In genomic region chr1:903721-904270, GRCh38 we compare ENCODE assay signal across 9 cellular contexts. TPM values are rescaled to one million over a fixed set of nuclear protein-coding genes. Genes with fewer than 3 reads are reported as not detected.
DNase-seq lines count a peak whose midpoint lies in the region; ATAC-seq and TF ChIP-seq lines count a peak whose summit lies in the region.
"Had no signal": no experiment of that assay in that cellular context is flagged by ENCODE, and none has a peak within 500 bp of the region (broad histone marks: within the 10 kb centered on the region; RNA-seq: fewer than 3 reads in every experiment).

No MANE protein-coding gene starts in this region.

- H3K36me3 ChIP-seq in endodermal cell (ENCODE audit: control insufficient read depth, insufficient read depth, low read length): no peaks in the 10 kb centered on the region

- peak; percentile 8 for DNase-seq in AG08396 (ENCODE audit: low spot score)
- no peak for DNase-seq in LNCaP clone FGC (ENCODE audit: low read depth)
- peak; percentile 57 for DNase-seq in endodermal cell
- peak in 1 of 10 donors; percentile 20 for DNase-seq in naive thymus-derived CD8-positive, alpha-beta T cell
- no peak for DNase-seq in DMS79 treated with DMSO at 0.1 percent for 48 hours (lab: John Stamatoyannopoulos, UW)
- DNase-seq: NCI-H524 treated with DMSO at 0.1 percent for 48 hours had no signal

- TF ChIP-seq CTCF in LNCaP clone FGC (IDR thresholded peaks at IDR 0.05; ENCODE audit: control insufficient read depth, extremely low read depth, insufficient read depth): no peak
- TF ChIP-seq CTCF in endodermal cell (conservative IDR thresholded peaks at IDR 0.05): no peak

- peaks cover 67% of the 10 kb centered on the region for H3K27me3 Mint-ChIP-seq in endodermal cell (ENCODE audit: insufficient read depth)
- peaks cover 6 to 54% (median 23%) of the 10 kb centered on the region in 5 donors for H3K27me3 Mint-ChIP-seq in naive thymus-derived CD8-positive, alpha-beta T cell

- no peaks in the 10 kb centered on the region for H3K9me3 ChIP-seq in endodermal cell (ENCODE audit: control insufficient read depth, low read length)

- no peak for ATAC-seq in naive thymus-derived CD8-positive, alpha-beta T cell
- ATAC-seq in HG03460 (IDR thresholded peaks at IDR 0.05; ENCODE audit: unreplicated experiment): no peak
- ATAC-seq in GM21529 (IDR thresholded peaks at IDR 0.05; ENCODE audit: unreplicated experiment): no peak
- ATAC-seq in GM21423 (IDR thresholded peaks at IDR 0.05; ENCODE audit: unreplicated experiment): no peak

- no peaks in the 10 kb centered on the region for H3K4me1 ChIP-seq in endodermal cell (ENCODE audit: control insufficient read depth, insufficient read depth, low read length)

- WGBS in endodermal cell (ENCODE audit: insufficient coverage in 1 of 2, insufficient read length in 1 of 2), 2 experiments: 86% methylated on average over 5 to 21 of the region's 21 CpGs

- H3K27me3 ChIP-seq in endodermal cell (ENCODE audit: control insufficient read depth, insufficient read depth, low read length, poor library complexity, severe bottlenecking): peaks cover 33% of the 10 kb centered on the region

- H3K36me3 Mint-ChIP-seq in endodermal cell (ENCODE audit: low read depth): peaks cover 5% of the 10 kb centered on the region
- H3K36me3 Mint-ChIP-seq in naive thymus-derived CD8-positive, alpha-beta T cell: peaks cover 0 to under 1% (median 0%) of the 10 kb centered on the region in 3 donors

- peak overlapping the region; percentile 51 for H3K4me3 ChIP-seq in LNCaP clone FGC (ENCODE audit: low read depth, low read length)
- no peak overlapping the region for H3K4me3 ChIP-seq in endodermal cell (ENCODE audit: low read length)

- POLR2A ChIA-PET in naive thymus-derived CD8-positive, alpha-beta T cell (lab: Charles Lee): interaction anchor here (1.7 to 2.0 kb wide), 2 partner anchors 17 to 55 kb away, joined by 4 to 6 read pairs; partner anchors contain the start of gene NOC2L

- no peak overlapping the region for H3K27ac ChIP-seq in endodermal cell (ENCODE audit: low read depth, low read length)

- peak overlapping the region; percentile 70 for H3K4me3 Mint-ChIP-seq in endodermal cell
- peak overlapping the region in 8 of 10 donors; percentile 33 to 80 (median 59) for H3K4me3 Mint-ChIP-seq in naive thymus-derived CD8-positive, alpha-beta T cell

- H3K9ac ChIP-seq in endodermal cell (ENCODE audit: extremely low read depth, low read length, poor library complexity, severe bottlenecking): no peak overlapping the region

- H3K27ac Mint-ChIP-seq in endodermal cell: no peak overlapping the region
- peak overlapping the region in 1 of 10 donors; percentile 61 for H3K27ac Mint-ChIP-seq in naive thymus-derived CD8-positive, alpha-beta T cell

- peaks cover 4% of the 10 kb centered on the region for H3K4me1 Mint-ChIP-seq in endodermal cell
- peaks cover 7 to 15% (median 12%) of the 10 kb centered on the region in 4 donors for H3K4me1 Mint-ChIP-seq in naive thymus-derived CD8-positive, alpha-beta T cell

- H3K9me3 Mint-ChIP-seq in endodermal cell: peaks cover 2% of the 10 kb centered on the region
- peaks cover 0 to 5% (median 0%) of the 10 kb centered on the region in 9 donors for H3K9me3 Mint-ChIP-seq in naive thymus-derived CD8-positive, alpha-beta T cell

RNA-seq across cellular contexts. Expression of gene SAMD11, which starts 19.9 kb away (rescaled TPM):
- 100 to 1,000 TPM; 152 to 156 TPM for total RNA-seq in endodermal cell
- 28.0 TPM for polyA plus RNA-seq in endodermal cell (2013, experiment 1 of 2)
- 26.1 TPM for polyA plus RNA-seq in endodermal cell (2013, experiment 2 of 2)
- total RNA-seq in naive thymus-derived CD8-positive, alpha-beta T cell: not detected
- polyA plus RNA-seq in naive thymus-derived CD8-positive, alpha-beta T cell: under 1 TPM in 1 of 3 donors, not detected in 2; 0.29 TPM

RNA-seq across cellular contexts. Expression of gene NOC2L, which starts 55.3 kb away (rescaled TPM):
- 10 to 100 TPM; 83.5 to 97.3 TPM for total RNA-seq in endodermal cell
- polyA plus RNA-seq in endodermal cell (2013, experiment 1 of 2): 62.0 TPM
- 55.3 TPM for polyA plus RNA-seq in endodermal cell (2013, experiment 2 of 2)
- 10 to 100 TPM; 72.3 to 78.3 TPM for total RNA-seq in naive thymus-derived CD8-positive, alpha-beta T cell
- polyA plus RNA-seq in naive thymus-derived CD8-positive, alpha-beta T cell: 10 to 100 TPM; 49.5 to 68.2 (median 60.5) TPM

RNA-seq across cellular contexts. Expression of gene KLHL17, which starts 56.6 kb away (rescaled TPM):
- total RNA-seq in endodermal cell: 10 to 100 TPM; 49.2 to 58.2 TPM
- 41.1 TPM for polyA plus RNA-seq in endodermal cell (2013, experiment 1 of 2)
- polyA plus RNA-seq in endodermal cell (2013, experiment 2 of 2): 32.2 TPM
- 10 to 100 TPM; 36.4 to 37.4 TPM for total RNA-seq in naive thymus-derived CD8-positive, alpha-beta T cell
- 1 to 10 TPM in 2 of 3 donors, under 1 TPM in 1; 0.94 to 2.0 (median 1.1) TPM for polyA plus RNA-seq in naive thymus-derived CD8-positive, alpha-beta T cell

Comparison
In these comparisons a context has a peak if more than half of its experiments do, and no peak if none do; other contexts are left out.
1. DNase-seq: peak in AG08396 (single experiment) and endodermal cell (single experiment); none in LNCaP clone FGC (single experiment) and DMS79 treated with DMSO at 0.1 percent for 48 hours (single experiment).
2. RNA of gene SAMD11, which starts 19.9 kb away (total RNA-seq): 152 to 156 TPM in endodermal cell; not detected in naive thymus-derived CD8-positive, alpha-beta T cell; every median in the first group is over 100 times any median in the second.